ENCODE assay signal across 15 cellular contexts in genomic region chr16:76370344-76370743, GRCh38.
"Had no signal": no experiment of that assay in that cellular context is flagged by ENCODE, and none has a peak within 500 bp of the region (broad histone marks: within the 10 kb centered on the region; RNA-seq: fewer than 3 reads in every experiment).

No MANE protein-coding gene starts in this region.

- H3K27me3 Mint-ChIP-seq: effector memory CD8-positive, alpha-beta T cell; naive thymus-derived CD4-positive, alpha-beta T cell; stimulated activated naive B cell treated with anti-CD40 and anti-IgM and Interleukin-4, amounts not matched to agents 10 μg/mL and 1 μg/mL and 100 μg/mL, for 72 hours had no signal

- DNase-seq: cortex of kidney; effector memory CD8-positive, alpha-beta T cell; foreskin keratinocyte; left colon; left ventricle myocardium superior; naive thymus-derived CD4-positive, alpha-beta T cell; nephron progenitor cell; posterior cingulate gyrus; spleen; stimulated activated CD4-positive, alpha-beta T cell treated with anti-CD3 and anti-CD28 coated beads, Interleukin-15, amount 100 ng/mL, for 24 hours; stimulated activated CD4-positive, alpha-beta T cell treated with anti-CD3 and anti-CD28 coated beads, Interleukin-2, amount 100 ng/mL, for 24 hours; stimulated activated CD4-positive, alpha-beta T cell treated with anti-CD3 and anti-CD28 coated beads, Interleukin-4, amount 100 ng/mL, for 4 hours; stimulated activated naive B cell treated with anti-CD40 and anti-IgM and Interleukin-4, amounts not matched to agents 10 μg/mL and 1 μg/mL and 100 μg/mL, for 72 hours; stomach had no signal

- H3K27ac Mint-ChIP-seq: effector memory CD8-positive, alpha-beta T cell; naive thymus-derived CD4-positive, alpha-beta T cell; nephron progenitor cell; stimulated activated naive B cell treated with anti-CD40 and anti-IgM and Interleukin-4, amounts not matched to agents 10 μg/mL and 1 μg/mL and 100 μg/mL, for 72 hours had no signal

- H3K27ac ChIP-seq: foreskin keratinocyte, spleen, stomach had no signal

- H3K4me1 Mint-ChIP-seq: naive thymus-derived CD4-positive, alpha-beta T cell; nephron progenitor cell; stimulated activated naive B cell treated with anti-CD40 and anti-IgM and Interleukin-4, amounts not matched to agents 10 μg/mL and 1 μg/mL and 100 μg/mL, for 72 hours had no signal

- H3K4me1 ChIP-seq: foreskin keratinocyte, spleen, stomach had no signal

- H3K27me3 ChIP-seq: foreskin keratinocyte, spleen, stomach had no signal

- H3K4me3 Mint-ChIP-seq: effector memory CD8-positive, alpha-beta T cell; naive thymus-derived CD4-positive, alpha-beta T cell; nephron progenitor cell; stimulated activated naive B cell treated with anti-CD40 and anti-IgM and Interleukin-4, amounts not matched to agents 10 μg/mL and 1 μg/mL and 100 μg/mL, for 72 hours had no signal

- H3K36me3 Mint-ChIP-seq: naive thymus-derived CD4-positive, alpha-beta T cell; stimulated activated naive B cell treated with anti-CD40 and anti-IgM and Interleukin-4, amounts not matched to agents 10 μg/mL and 1 μg/mL and 100 μg/mL, for 72 hours had no signal

- H3K36me3 ChIP-seq: spleen, stomach had no signal

- H3K4me3 ChIP-seq: lung, spleen, stomach had no signal
